ENCODE assay signal across 1 cellular context in the genomic region with DNA sequence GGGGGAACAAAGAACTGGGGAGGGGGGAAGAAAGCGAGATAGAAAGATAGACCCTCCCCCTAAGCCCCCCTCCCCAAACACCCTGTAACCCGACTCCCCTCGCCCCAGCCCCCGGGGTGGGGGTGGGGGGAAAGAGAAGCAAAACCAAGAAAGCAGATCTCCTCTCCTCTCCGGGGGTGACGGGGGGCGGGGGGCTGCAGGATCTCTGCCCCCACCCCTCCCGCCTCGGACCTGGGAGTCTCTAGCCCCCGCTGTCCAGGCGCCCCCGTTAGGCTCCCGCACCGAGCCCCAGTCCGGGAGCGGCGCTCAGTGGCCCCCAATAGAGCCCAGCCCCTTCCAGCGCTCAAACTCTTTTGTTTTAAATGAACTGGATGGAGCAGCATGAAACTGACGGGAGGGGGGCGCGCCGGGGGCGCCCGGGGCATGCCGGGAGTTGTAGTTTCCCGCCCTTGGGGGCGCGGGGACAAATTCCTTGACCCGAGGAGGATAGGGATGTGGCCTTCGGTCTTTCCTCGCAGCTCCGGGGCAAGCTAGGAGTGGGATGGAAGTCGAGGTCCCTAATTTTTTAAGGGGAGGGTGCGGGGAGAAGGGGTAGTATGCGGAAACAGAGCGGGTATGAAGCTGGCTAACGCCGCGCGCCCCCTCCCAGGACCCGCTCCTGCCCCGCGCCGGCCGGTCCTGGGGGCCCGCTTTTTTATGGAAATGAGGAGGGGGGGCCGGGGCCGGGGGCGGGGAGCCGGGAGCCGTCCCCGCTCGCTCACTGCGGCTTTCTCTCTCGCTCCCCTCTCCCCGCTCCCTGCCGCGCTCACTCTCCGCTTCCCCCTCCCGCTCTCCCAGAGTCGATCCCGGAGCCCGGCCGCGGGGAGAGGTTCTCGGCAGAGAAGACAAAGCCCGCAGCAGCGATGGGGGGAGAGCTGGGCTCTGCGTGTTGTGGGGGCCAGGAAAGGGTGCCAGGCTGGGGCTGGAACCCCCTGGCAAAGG.
TF ChIP-seq lines count a peak whose summit lies in the region.

A gene with protein sequence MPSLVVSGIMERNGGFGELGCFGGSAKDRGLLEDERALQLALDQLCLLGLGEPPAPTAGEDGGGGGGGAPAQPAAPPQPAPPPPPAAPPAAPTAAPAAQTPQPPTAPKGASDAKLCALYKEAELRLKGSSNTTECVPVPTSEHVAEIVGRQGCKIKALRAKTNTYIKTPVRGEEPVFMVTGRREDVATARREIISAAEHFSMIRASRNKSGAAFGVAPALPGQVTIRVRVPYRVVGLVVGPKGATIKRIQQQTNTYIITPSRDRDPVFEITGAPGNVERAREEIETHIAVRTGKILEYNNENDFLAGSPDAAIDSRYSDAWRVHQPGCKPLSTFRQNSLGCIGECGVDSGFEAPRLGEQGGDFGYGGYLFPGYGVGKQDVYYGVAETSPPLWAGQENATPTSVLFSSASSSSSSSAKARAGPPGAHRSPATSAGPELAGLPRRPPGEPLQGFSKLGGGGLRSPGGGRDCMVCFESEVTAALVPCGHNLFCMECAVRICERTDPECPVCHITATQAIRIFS (minus strand): TSS at position 355 of the 981 bp plus-strand sequence. CDS start 467 bp downstream, outside the sequence.

TF ChIP-seq in HepG2, 621 proteins besides CTCF, POLR2A, EP300 and RAD21 (continued from another document and continues in another):
- TF ChIP-seq, protein P1, sequence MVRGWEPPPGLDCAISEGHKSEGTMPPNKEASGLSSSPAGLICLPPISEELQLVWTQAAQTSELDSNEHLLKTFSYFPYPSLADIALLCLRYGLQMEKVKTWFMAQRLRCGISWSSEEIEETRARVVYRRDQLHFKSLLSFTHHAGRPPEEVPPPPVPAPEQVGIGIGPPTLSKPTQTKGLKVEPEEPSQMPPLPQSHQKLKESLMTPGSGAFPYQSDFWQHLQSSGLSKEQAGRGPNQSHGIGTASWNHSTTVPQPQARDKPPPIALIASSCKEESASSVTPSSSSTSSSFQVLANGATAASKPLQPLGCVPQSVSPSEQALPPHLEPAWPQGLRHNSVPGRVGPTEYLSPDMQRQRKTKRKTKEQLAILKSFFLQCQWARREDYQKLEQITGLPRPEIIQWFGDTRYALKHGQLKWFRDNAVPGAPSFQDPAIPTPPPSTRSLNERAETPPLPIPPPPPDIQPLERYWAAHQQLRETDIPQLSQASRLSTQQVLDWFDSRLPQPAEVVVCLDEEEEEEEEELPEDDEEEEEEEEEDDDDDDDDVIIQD (CRISPR knock-in tag; IDR thresholded peaks at IDR 0.05; ENCODE audit: low read depth), result no peak
- TF ChIP-seq MTA1 (CRISPR knock-in tag; IDR thresholded peaks at IDR 0.05; ENCODE audit: borderline replicate concordance) (no peak), PHF20 (CRISPR knock-in tag; IDR thresholded peaks at IDR 0.05) (no peak; the same call in 1 of the 2 replicates), ZSCAN25 (CRISPR knock-in tag; IDR thresholded peaks at IDR 0.05) (peak; percentile 12), SAFB2 (CRISPR knock-in tag; IDR thresholded peaks at IDR 0.05; ENCODE audit: borderline replicate concordance, low read depth) (no peak), KDM3A (CRISPR knock-in tag; IDR thresholded peaks at IDR 0.05; ENCODE audit: low read depth) (no peak), SMAD9 (CRISPR knock-in tag; IDR thresholded peaks at IDR 0.05) (no peak), ZSCAN30 (CRISPR knock-in tag; IDR thresholded peaks at IDR 0.05) (0 out of 2 replicates have a peak, but pooled peaks have one; percentile 58), NFYB (CRISPR knock-in tag; IDR thresholded peaks at IDR 0.05) (peak; percentile 24; the same call in 1 of the 2 replicates), ZNF484 (CRISPR knock-in tag; IDR thresholded peaks at IDR 0.05; ENCODE audit: borderline replicate concordance, low read depth) (no peak), KDM4B (CRISPR knock-in tag; IDR thresholded peaks at IDR 0.05) (no peak), CEBPB (IDR thresholded peaks at IDR 0.05; ENCODE audit: borderline replicate concordance, low read depth, low read length) (no peak), ZNF263 (CRISPR knock-in tag; IDR thresholded peaks at IDR 0.05) (0 out of 2 replicates have a peak, but pooled peaks have one; percentile 6), ZNF674 (CRISPR knock-in tag; IDR thresholded peaks at IDR 0.05; ENCODE audit: low read depth) (no peak), ZC3H4 (CRISPR knock-in tag; IDR thresholded peaks at IDR 0.05; ENCODE audit: borderline replicate concordance) (no peak), EHMT2 (IDR thresholded peaks at IDR 0.05; ENCODE audit: borderline replicate concordance, low read depth, low read length) (no peak), NAIF1 (CRISPR knock-in tag; IDR thresholded peaks at IDR 0.05; ENCODE audit: borderline replicate concordance) (peak; percentile 44; the same call in 1 of the 2 replicates), PRPF4 (IDR thresholded peaks at IDR 0.05; ENCODE audit: low read depth, low read length, poor library complexity, severe bottlenecking) (no peak), KAT8 (CRISPR knock-in tag; IDR thresholded peaks at IDR 0.05) (peak; percentile 18; the same call in 1 of the 2 replicates), BORCS8-MEF2B (CRISPR knock-in tag; IDR thresholded peaks at IDR 0.05) (no peak), ZNF839 (CRISPR knock-in tag; IDR thresholded peaks at IDR 0.05; ENCODE audit: borderline replicate concordance) (0 out of 2 replicates have a peak, but pooled peaks have one; percentile 5), YY1 (IDR thresholded peaks at IDR 0.05; ENCODE audit: insufficient read depth, insufficient replicate concordance, low read depth, low read length) (peak; percentile 67), SIX4 (CRISPR knock-in tag; IDR thresholded peaks at IDR 0.05) (no peak), SIN3B (IDR thresholded peaks at IDR 0.05; ENCODE audit: low read length) (no peak), ZC3H13 (CRISPR knock-in tag; IDR thresholded peaks at IDR 0.05) (no peak)
- TF ChIP-seq, protein P2, sequence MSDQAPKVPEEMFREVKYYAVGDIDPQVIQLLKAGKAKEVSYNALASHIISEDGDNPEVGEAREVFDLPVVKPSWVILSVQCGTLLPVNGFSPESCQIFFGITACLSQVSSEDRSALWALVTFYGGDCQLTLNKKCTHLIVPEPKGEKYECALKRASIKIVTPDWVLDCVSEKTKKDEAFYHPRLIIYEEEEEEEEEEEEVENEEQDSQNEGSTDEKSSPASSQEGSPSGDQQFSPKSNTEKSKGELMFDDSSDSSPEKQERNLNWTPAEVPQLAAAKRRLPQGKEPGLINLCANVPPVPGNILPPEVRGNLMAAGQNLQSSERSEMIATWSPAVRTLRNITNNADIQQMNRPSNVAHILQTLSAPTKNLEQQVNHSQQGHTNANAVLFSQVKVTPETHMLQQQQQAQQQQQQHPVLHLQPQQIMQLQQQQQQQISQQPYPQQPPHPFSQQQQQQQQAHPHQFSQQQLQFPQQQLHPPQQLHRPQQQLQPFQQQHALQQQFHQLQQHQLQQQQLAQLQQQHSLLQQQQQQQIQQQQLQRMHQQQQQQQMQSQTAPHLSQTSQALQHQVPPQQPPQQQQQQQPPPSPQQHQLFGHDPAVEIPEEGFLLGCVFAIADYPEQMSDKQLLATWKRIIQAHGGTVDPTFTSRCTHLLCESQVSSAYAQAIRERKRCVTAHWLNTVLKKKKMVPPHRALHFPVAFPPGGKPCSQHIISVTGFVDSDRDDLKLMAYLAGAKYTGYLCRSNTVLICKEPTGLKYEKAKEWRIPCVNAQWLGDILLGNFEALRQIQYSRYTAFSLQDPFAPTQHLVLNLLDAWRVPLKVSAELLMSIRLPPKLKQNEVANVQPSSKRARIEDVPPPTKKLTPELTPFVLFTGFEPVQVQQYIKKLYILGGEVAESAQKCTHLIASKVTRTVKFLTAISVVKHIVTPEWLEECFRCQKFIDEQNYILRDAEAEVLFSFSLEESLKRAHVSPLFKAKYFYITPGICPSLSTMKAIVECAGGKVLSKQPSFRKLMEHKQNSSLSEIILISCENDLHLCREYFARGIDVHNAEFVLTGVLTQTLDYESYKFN (CRISPR knock-in tag; conservative IDR thresholded peaks at IDR 0.05), result peak; percentile 25; the same call in 1 of the 2 replicates
- TF ChIP-seq, protein P3, sequence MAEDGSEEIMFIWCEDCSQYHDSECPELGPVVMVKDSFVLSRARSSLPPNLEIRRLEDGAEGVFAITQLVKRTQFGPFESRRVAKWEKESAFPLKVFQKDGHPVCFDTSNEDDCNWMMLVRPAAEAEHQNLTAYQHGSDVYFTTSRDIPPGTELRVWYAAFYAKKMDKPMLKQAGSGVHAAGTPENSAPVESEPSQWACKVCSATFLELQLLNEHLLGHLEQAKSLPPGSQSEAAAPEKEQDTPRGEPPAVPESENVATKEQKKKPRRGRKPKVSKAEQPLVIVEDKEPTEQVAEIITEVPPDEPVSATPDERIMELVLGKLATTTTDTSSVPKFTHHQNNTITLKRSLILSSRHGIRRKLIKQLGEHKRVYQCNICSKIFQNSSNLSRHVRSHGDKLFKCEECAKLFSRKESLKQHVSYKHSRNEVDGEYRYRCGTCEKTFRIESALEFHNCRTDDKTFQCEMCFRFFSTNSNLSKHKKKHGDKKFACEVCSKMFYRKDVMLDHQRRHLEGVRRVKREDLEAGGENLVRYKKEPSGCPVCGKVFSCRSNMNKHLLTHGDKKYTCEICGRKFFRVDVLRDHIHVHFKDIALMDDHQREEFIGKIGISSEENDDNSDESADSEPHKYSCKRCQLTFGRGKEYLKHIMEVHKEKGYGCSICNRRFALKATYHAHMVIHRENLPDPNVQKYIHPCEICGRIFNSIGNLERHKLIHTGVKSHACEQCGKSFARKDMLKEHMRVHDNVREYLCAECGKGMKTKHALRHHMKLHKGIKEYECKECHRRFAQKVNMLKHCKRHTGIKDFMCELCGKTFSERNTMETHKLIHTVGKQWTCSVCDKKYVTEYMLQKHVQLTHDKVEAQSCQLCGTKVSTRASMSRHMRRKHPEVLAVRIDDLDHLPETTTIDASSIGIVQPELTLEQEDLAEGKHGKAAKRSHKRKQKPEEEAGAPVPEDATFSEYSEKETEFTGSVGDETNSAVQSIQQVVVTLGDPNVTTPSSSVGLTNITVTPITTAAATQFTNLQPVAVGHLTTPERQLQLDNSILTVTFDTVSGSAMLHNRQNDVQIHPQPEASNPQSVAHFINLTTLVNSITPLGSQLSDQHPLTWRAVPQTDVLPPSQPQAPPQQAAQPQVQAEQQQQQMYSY (CRISPR knock-in tag; IDR thresholded peaks at IDR 0.05), result 0 out of 2 replicates have a peak, but pooled peaks have one; percentile 27
- TF ChIP-seq, protein P4, sequence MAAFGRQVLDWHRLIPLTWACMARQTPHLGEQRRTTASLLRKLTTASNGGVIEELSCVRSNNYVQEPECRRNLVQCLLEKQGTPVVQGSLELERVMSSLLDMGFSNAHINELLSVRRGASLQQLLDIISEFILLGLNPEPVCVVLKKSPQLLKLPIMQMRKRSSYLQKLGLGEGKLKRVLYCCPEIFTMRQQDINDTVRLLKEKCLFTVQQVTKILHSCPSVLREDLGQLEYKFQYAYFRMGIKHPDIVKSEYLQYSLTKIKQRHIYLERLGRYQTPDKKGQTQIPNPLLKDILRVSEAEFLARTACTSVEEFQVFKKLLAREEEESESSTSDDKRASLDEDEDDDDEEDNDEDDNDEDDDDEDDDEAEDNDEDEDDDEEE (CRISPR knock-in tag; IDR thresholded peaks at IDR 0.05), result no peak
- TF ChIP-seq, protein P5, sequence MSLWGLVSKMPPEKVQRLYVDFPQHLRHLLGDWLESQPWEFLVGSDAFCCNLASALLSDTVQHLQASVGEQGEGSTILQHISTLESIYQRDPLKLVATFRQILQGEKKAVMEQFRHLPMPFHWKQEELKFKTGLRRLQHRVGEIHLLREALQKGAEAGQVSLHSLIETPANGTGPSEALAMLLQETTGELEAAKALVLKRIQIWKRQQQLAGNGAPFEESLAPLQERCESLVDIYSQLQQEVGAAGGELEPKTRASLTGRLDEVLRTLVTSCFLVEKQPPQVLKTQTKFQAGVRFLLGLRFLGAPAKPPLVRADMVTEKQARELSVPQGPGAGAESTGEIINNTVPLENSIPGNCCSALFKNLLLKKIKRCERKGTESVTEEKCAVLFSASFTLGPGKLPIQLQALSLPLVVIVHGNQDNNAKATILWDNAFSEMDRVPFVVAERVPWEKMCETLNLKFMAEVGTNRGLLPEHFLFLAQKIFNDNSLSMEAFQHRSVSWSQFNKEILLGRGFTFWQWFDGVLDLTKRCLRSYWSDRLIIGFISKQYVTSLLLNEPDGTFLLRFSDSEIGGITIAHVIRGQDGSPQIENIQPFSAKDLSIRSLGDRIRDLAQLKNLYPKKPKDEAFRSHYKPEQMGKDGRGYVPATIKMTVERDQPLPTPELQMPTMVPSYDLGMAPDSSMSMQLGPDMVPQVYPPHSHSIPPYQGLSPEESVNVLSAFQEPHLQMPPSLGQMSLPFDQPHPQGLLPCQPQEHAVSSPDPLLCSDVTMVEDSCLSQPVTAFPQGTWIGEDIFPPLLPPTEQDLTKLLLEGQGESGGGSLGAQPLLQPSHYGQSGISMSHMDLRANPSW (CRISPR knock-in tag; IDR thresholded peaks at IDR 0.05; ENCODE audit: borderline replicate concordance), result no peak
- TF ChIP-seq, protein P6, sequence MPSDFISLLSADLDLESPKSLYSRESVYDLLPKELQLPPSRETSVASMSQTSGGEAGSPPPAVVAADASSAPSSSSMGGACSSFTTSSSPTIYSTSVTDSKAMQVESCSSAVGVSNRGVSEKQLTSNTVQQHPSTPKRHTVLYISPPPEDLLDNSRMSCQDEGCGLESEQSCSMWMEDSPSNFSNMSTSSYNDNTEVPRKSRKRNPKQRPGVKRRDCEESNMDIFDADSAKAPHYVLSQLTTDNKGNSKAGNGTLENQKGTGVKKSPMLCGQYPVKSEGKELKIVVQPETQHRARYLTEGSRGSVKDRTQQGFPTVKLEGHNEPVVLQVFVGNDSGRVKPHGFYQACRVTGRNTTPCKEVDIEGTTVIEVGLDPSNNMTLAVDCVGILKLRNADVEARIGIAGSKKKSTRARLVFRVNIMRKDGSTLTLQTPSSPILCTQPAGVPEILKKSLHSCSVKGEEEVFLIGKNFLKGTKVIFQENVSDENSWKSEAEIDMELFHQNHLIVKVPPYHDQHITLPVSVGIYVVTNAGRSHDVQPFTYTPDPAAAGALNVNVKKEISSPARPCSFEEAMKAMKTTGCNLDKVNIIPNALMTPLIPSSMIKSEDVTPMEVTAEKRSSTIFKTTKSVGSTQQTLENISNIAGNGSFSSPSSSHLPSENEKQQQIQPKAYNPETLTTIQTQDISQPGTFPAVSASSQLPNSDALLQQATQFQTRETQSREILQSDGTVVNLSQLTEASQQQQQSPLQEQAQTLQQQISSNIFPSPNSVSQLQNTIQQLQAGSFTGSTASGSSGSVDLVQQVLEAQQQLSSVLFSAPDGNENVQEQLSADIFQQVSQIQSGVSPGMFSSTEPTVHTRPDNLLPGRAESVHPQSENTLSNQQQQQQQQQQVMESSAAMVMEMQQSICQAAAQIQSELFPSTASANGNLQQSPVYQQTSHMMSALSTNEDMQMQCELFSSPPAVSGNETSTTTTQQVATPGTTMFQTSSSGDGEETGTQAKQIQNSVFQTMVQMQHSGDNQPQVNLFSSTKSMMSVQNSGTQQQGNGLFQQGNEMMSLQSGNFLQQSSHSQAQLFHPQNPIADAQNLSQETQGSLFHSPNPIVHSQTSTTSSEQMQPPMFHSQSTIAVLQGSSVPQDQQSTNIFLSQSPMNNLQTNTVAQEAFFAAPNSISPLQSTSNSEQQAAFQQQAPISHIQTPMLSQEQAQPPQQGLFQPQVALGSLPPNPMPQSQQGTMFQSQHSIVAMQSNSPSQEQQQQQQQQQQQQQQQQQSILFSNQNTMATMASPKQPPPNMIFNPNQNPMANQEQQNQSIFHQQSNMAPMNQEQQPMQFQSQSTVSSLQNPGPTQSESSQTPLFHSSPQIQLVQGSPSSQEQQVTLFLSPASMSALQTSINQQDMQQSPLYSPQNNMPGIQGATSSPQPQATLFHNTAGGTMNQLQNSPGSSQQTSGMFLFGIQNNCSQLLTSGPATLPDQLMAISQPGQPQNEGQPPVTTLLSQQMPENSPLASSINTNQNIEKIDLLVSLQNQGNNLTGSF (CRISPR knock-in tag; IDR thresholded peaks at IDR 0.05), result no peak
